21 cellular contexts compared by ENCODE assay signal in genomic region chr6:134544737-134545136, GRCh38.
A peak's percentile ranks its signal among the peaks of the same experiment; 100 is the strongest.
DNase-seq lines count a peak whose midpoint lies in the region; ATAC-seq and TF ChIP-seq lines count a peak whose summit lies in the region.
"Had no signal": no experiment of that assay in that cellular context is flagged by ENCODE, and none has a peak within 500 bp of the region (broad histone marks: within the 10 kb centered on the region; RNA-seq: fewer than 3 reads in every experiment).

No MANE protein-coding gene starts in this region.

- dilution Hi-C loops in IMR-90 (cut with HindIII; ENCODE audit: low sequenced_read_pairs, unreplicated experiment), result no loop called here

- no peak overlapping the region for H3K18ac ChIP-seq in IMR-90 (ENCODE audit: low read depth, low read length)

- H3K4me3 ChIP-seq in IMR-90 (ENCODE audit: insufficient read depth, low read depth, low read length), result no peak overlapping the region
- no peak overlapping the region for H3K4me3 ChIP-seq in lower lobe of right lung
- H3K4me3 ChIP-seq in colonic mucosa, result no peak overlapping the region
- H3K4me3 ChIP-seq: HAP-1, MG63 had no signal

- CTCF ChIA-PET in IMR-90 (lab: Yijun Ruan, JAX), result no interaction called here

- H3K79me1 ChIP-seq in IMR-90 (ENCODE audit: low read depth in 1 of 2, low read length in 2 of 2), result no peaks in the 10 kb centered on the region

- no peak overlapping the region for H3K9ac ChIP-seq in IMR-90 (ENCODE audit: low read depth, low read length)
- H3K9ac ChIP-seq in colonic mucosa (ENCODE audit: low read depth in 2 of 2, low read length in 2 of 2), result no peak overlapping the region

- no peak overlapping the region for H4K8ac ChIP-seq in IMR-90 (ENCODE audit: low read depth in 2 of 2, low read length in 2 of 2)

- TF ChIP-seq POLR2A in IMR-90 (IDR thresholded peaks at IDR 0.05; ENCODE audit: low read depth, low read length), result no peak

- no peaks in the 10 kb centered on the region for H3K9me1 ChIP-seq in IMR-90 (ENCODE audit: insufficient read depth, low read length)

- H2BK20ac ChIP-seq in IMR-90 (ENCODE audit: low read depth, low read length), result no peak overlapping the region

- no peak overlapping the region for H3K14ac ChIP-seq in IMR-90 (replicated peaks; ENCODE audit: low read depth, low read length)

- no TSS peak for BruUV-seq in IMR-90 (replicated peaks; lab: Mats Ljungman, UMichigan)

- in situ Hi-C loops in IMR-90 (cut with MboI; ENCODE audit: low sequenced_read_pairs), result no loop called here

- TF ChIP-seq RAD21 in IMR-90 (IDR thresholded peaks at IDR 0.05; ENCODE audit: low read length), result no peak

- no peak overlapping the region for H2BK5ac ChIP-seq in IMR-90 (ENCODE audit: low read depth, low read length, poor library complexity, severe bottlenecking)

- intact Hi-C loops in IMR-90 (cut with micrococcal nuclease), result no loop called here
- intact Hi-C loops in lower lobe of right lung (cut with DNase I), result no loop called here
- intact Hi-C loops in colonic mucosa (cut with DNase I), result no loop called here

- H3K27me3 ChIP-seq in IMR-90 (ENCODE audit: control insufficient read depth, insufficient read depth, low read length) (no peaks in the 10 kb centered on the region), lower lobe of right lung (ENCODE audit: low read depth) (no peaks in the 10 kb centered on the region), colonic mucosa (no peaks in the 10 kb centered on the region)
- H3K27me3 ChIP-seq: BE2C, MG63 had no signal

- no peaks in the 10 kb centered on the region for H4K20me1 ChIP-seq in IMR-90 (ENCODE audit: insufficient read depth, low read length)

- H3K4ac ChIP-seq in IMR-90 (ENCODE audit: low read depth, low read length), result no peak overlapping the region

- WGBS in IMR-90 (ENCODE audit: extremely low coverage in 2 of 2, insufficient read length in 1 of 2), 2 experiments, result no CpG with 5 or more reads among the region's 2 CpGs

- H3K4me1 ChIP-seq in IMR-90 (ENCODE audit: control insufficient read depth, insufficient read depth, low read length) (no peaks in the 10 kb centered on the region), lower lobe of right lung (peaks cover 6% of the 10 kb centered on the region), colonic mucosa (no peaks in the 10 kb centered on the region)
- H3K4me1 ChIP-seq: HAP-1 had no signal

- POLR2A ChIA-PET in IMR-90 (lab: Charles Lee; ENCODE audit: unreplicated experiment), result no interaction called here

- no peak overlapping the region for H2AFZ ChIP-seq in IMR-90 (replicated peaks; ENCODE audit: low read length, poor library complexity)

- no peak overlapping the region for H2BK120ac ChIP-seq in IMR-90 (ENCODE audit: low read depth, low read length)

- ATAC-seq in IMR-90 (ENCODE audit: low read depth) (no peak), lower lobe of right lung (peak; percentile 38 to 39), HG03342 (IDR thresholded peaks at IDR 0.05; ENCODE audit: unreplicated experiment) (no peak), GM18520 (IDR thresholded peaks at IDR 0.05; ENCODE audit: unreplicated experiment) (no peak)
- ATAC-seq: CD8-positive, alpha-beta T cell; SK-N-SH treated with all-trans-retinoic acid at 6 μM for 48 hours; T-helper 17 cell had no signal

- H3K27ac ChIP-seq in IMR-90 (ENCODE audit: insufficient read depth, low read length) (no peak overlapping the region), lower lobe of right lung (no peak overlapping the region), colonic mucosa (no peak overlapping the region)

- DNase-seq in IMR-90 (no peak), MV-4-11 (lab: John Stamatoyannopoulos, UW) (peak; percentile 75), amniotic epithelial cell (ENCODE audit: low read depth) (peak; percentile 80), lower lobe of right lung (no peak), OCI-M2 (lab: John Stamatoyannopoulos, UW; ENCODE audit: unreplicated experiment) (no peak), colonic mucosa (no peak)
- DNase-seq: BE2C; CD8-positive, alpha-beta T cell; DMS79; MG63; NCI-H1417; NCI-H2029 treated with DMSO at 0.1 percent for 48 hours; NCI-H2171 treated with DMSO at 0.1 percent for 48 hours; NCI-H446 treated with DMSO at 0.1 percent for 48 hours; NCI-H748 treated with DMSO at 0.1 percent for 48 hours; Right ventricle myocardium superior; T-helper 17 cell had no signal

- no peak overlapping the region for H3K23ac ChIP-seq in IMR-90 (ENCODE audit: low read depth, low read length)

- no peak overlapping the region for H4K91ac ChIP-seq in IMR-90 (ENCODE audit: insufficient read depth, low read depth, low read length)

- no peak overlapping the region for H2AK9ac ChIP-seq in IMR-90 (replicated peaks; ENCODE audit: low read depth, low read length, poor library complexity)

- TF ChIP-seq CTCF in IMR-90 (conservative IDR thresholded peaks at IDR 0.05; ENCODE audit: low read depth, low read length) (no peak), lower lobe of right lung (IDR thresholded peaks at IDR 0.05) (no peak), colonic mucosa (IDR thresholded peaks at IDR 0.05) (no peak)

- peak overlapping the region; percentile 11; the same call in 1 of the 3 replicates for H2BK15ac ChIP-seq in IMR-90 (ENCODE audit: low read depth, low read length)

- H2AK5ac ChIP-seq in IMR-90 (ENCODE audit: low read depth, low read length), result no peak overlapping the region

- H3K36me3 ChIP-seq in IMR-90 (ENCODE audit: control insufficient read depth, insufficient read depth, low read length), result no peaks in the 10 kb centered on the region
- no peaks in the 10 kb centered on the region for H3K36me3 ChIP-seq in lower lobe of right lung
- H3K36me3 ChIP-seq in colonic mucosa, result no peaks in the 10 kb centered on the region
- H3K36me3 ChIP-seq: BE2C, HAP-1, MG63 had no signal

- H3K9me3 ChIP-seq in IMR-90 (ENCODE audit: control insufficient read depth, insufficient read depth, low read length) (no peaks in the 10 kb centered on the region), lower lobe of right lung (no peaks in the 10 kb centered on the region), colonic mucosa (no peaks in the 10 kb centered on the region)
- H3K9me3 ChIP-seq: BE2C, HAP-1, MG63 had no signal

- no peak overlapping the region for H3K4me2 ChIP-seq in IMR-90 (ENCODE audit: low read depth, low read length)

- no peak overlapping the region for H4K5ac ChIP-seq in IMR-90 (ENCODE audit: low read depth, low read length)

- H3K56ac ChIP-seq in IMR-90 (ENCODE audit: extremely low read depth, insufficient read depth, low read length), result no peak overlapping the region

TF ChIP-seq in IMR-90, 13 proteins besides CTCF, POLR2A, EP300 and RAD21:
- no peak for TF ChIP-seq BHLHE40 (IDR thresholded peaks at IDR 0.05; ENCODE audit: low read depth, low read length)
- no peak for TF ChIP-seq RFX5 (IDR thresholded peaks at IDR 0.05; ENCODE audit: low read depth, low read length)
- no peak for TF ChIP-seq NFE2L2 (IDR thresholded peaks at IDR 0.05; ENCODE audit: low read depth, low read length)
- TF ChIP-seq, protein P1, sequence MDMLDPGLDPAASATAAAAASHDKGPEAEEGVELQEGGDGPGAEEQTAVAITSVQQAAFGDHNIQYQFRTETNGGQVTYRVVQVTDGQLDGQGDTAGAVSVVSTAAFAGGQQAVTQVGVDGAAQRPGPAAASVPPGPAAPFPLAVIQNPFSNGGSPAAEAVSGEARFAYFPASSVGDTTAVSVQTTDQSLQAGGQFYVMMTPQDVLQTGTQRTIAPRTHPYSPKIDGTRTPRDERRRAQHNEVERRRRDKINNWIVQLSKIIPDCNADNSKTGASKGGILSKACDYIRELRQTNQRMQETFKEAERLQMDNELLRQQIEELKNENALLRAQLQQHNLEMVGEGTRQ (IDR thresholded peaks at IDR 0.05; ENCODE audit: low read depth, low read length), result no peak
- TF ChIP-seq MXI1 (IDR thresholded peaks at IDR 0.05; ENCODE audit: borderline replicate concordance, low read depth, low read length), result no peak
- TF ChIP-seq SMC3 (IDR thresholded peaks at IDR 0.05; ENCODE audit: low read depth, low read length), result no peak
- no peak for TF ChIP-seq ELK1 (IDR thresholded peaks at IDR 0.05; ENCODE audit: borderline replicate concordance, low read depth, low read length)
- no peak for TF ChIP-seq CEBPB (IDR thresholded peaks at IDR 0.05; ENCODE audit: low read depth, low read length)
- TF ChIP-seq MAFK (IDR thresholded peaks at IDR 0.05; ENCODE audit: low read depth, low read length), result no peak
- TF ChIP-seq CHD1 (IDR thresholded peaks at IDR 0.05; ENCODE audit: low read depth, low read length), result no peak

Comparison
In these comparisons a context has a peak if more than half of its experiments do, and no peak if none do; other contexts are left out.
1. ATAC-seq: peak in lower lobe of right lung (2 of 2); none in IMR-90 (single experiment), HG03342 (single experiment) and GM18520 (single experiment).
2. DNase-seq: peak in MV-4-11 (single experiment) and amniotic epithelial cell (single experiment); none in IMR-90 (single experiment), lower lobe of right lung (single experiment), OCI-M2 (single experiment) and colonic mucosa (single experiment).